24 cellular contexts compared by ENCODE assay signal in the genomic region with DNA sequence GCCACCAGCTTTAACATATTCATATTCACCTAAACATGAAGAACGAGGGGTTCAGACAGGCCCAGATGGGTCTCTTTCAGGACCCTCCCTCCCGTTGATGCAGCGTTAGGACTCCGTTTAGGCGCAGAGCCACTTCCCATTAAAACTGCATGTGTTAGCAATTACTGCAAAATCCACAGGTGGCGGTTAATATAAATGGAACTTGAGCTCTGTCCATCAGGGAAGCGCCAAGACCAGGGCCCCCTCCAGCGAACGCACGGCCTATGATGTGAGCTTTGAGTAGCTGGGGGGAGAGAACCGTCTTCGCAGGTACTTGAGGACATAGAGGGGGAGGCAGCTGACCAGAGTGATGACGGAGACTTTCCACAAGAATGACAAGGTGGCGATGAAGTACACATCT.
"Had no signal": no experiment of that assay in that cellular context is flagged by ENCODE, and none has a peak within 500 bp of the region (broad histone marks: within the 10 kb centered on the region; RNA-seq: fewer than 3 reads in every experiment).

No MANE protein-coding gene starts in this region.

- H3K27ac Mint-ChIP-seq: activated B cell treated with CpG ODN at 0.5 μM for 24 hours; activated CD4-positive, alpha-beta memory T cell treated with anti-CD3 and anti-CD28 coated beads for 36 hours; activated CD4-positive, alpha-beta T cell treated with anti-CD3 and anti-CD28 coated beads, Interleukin-2, amount 10 ng/mL, durations not matched to agents 7 days and 5 days; activated naive CD4-positive, alpha-beta T cell treated with anti-CD3 and anti-CD28 coated beads, Interleukin-2, amount 50 U/mL, for 72 hours; T-helper 17 cell had no signal

- H3K27me3 ChIP-seq: brain microvascular endothelial cell had no signal

- FAIRE-seq: TTC549 had no signal

- H3K4me3 Mint-ChIP-seq: activated B cell treated with CpG ODN at 0.5 μM for 24 hours; activated CD4-positive, alpha-beta memory T cell treated with anti-CD3 and anti-CD28 coated beads for 36 hours; activated CD4-positive, alpha-beta T cell treated with anti-CD3 and anti-CD28 coated beads, Interleukin-2, amount 10 ng/mL, durations not matched to agents 7 days and 5 days; activated T-cell treated with anti-CD3 and anti-CD28 coated beads, Interleukin-2, amount 50 U/mL, for 4 hours; T-helper 17 cell had no signal

- DNase-seq: activated B cell treated with CpG ODN at 0.5 μM for 24 hours; activated CD4-positive, alpha-beta memory T cell treated with anti-CD3 and anti-CD28 coated beads for 36 hours; activated CD4-positive, alpha-beta T cell treated with anti-CD3 and anti-CD28 coated beads for 1 hour; activated CD4-positive, alpha-beta T cell treated with anti-CD3 and anti-CD28 coated beads, Interleukin-2, amount 10 ng/mL, durations not matched to agents 7 days and 5 days; activated CD8-positive, alpha-beta memory T cell treated with anti-CD3 and anti-CD28 coated beads for 24 hours; activated effector memory CD4-positive, alpha-beta T cell treated with anti-CD3 and anti-CD28 coated beads, Interleukin-2, amount 50 U/mL, for 16 hours; activated naive CD4-positive, alpha-beta T cell treated with Interleukin-2 at 50 U/mL for 16 hours; activated T-cell treated with anti-CD3 and anti-CD28 coated beads, Interleukin-2, amount 50 U/mL, for 4 hours; brain microvascular endothelial cell; Kasumi-1; KBM-7; NCI-H1092; NCI-H1417; NCI-H1930; NCI-H2107; NCI-H2171 treated with DMSO at 0.1 percent for 48 hours; NCI-H226; NCI-H526; NCI-H82; SIG-M5; T-helper 17 cell; T-helper 9 cell had no signal

- H3K36me3 Mint-ChIP-seq: activated CD4-positive, alpha-beta memory T cell treated with anti-CD3 and anti-CD28 coated beads for 36 hours; activated naive CD4-positive, alpha-beta T cell treated with anti-CD3 and anti-CD28 coated beads, Interleukin-2, amount 50 U/mL, for 72 hours had no signal

- H3K27ac ChIP-seq: brain microvascular endothelial cell had no signal

- H3K9me3 Mint-ChIP-seq: activated B cell treated with CpG ODN at 0.5 μM for 24 hours; activated CD4-positive, alpha-beta memory T cell treated with anti-CD3 and anti-CD28 coated beads for 36 hours; activated CD4-positive, alpha-beta T cell treated with anti-CD3 and anti-CD28 coated beads, Interleukin-2, amount 10 ng/mL, durations not matched to agents 7 days and 5 days; activated naive CD4-positive, alpha-beta T cell treated with anti-CD3 and anti-CD28 coated beads, Interleukin-2, amount 50 U/mL, for 72 hours; activated T-cell treated with anti-CD3 and anti-CD28 coated beads, Interleukin-2, amount 50 U/mL, for 4 hours had no signal

- ATAC-seq: activated naive CD4-positive, alpha-beta T cell treated with anti-CD3 and anti-CD28 coated beads, Interleukin-2, amount 50 U/mL, for 72 hours; activated T-cell treated with anti-CD3 and anti-CD28 coated beads, Interleukin-2, amount 50 U/mL, for 4 hours; T-helper 17 cell had no signal
